9 cellular contexts compared by ENCODE assay signal in genomic region chr9:114953917-114954316, GRCh38. TPM values are rescaled to one million over a fixed set of nuclear protein-coding genes. Genes with fewer than 3 reads are reported as not detected.
DNase-seq lines count a peak whose midpoint lies in the region; ATAC-seq and TF ChIP-seq lines count a peak whose summit lies in the region.
"Had no signal": no experiment of that assay in that cellular context is flagged by ENCODE, and none has a peak within 500 bp of the region (broad histone marks: within the 10 kb centered on the region; RNA-seq: fewer than 3 reads in every experiment).

No MANE protein-coding gene starts in this region.

- H3K4me1 ChIP-seq in HEK293 (ENCODE audit: control insufficient read depth, insufficient read depth, low read length) (no peaks in the 10 kb centered on the region), SK-N-SH (ENCODE audit: control insufficient read depth in 1 of 2, insufficient read depth in 2 of 2, low read depth in 1 of 2, low read length in 1 of 2) (no peaks in the 10 kb centered on the region; a peak in 2 of 4 replicates), gastroesophageal sphincter (no peaks in the 10 kb centered on the region), skeletal muscle tissue (ENCODE audit: control insufficient read depth in 3 of 3, insufficient read depth in 3 of 3, low read length in 3 of 3) (peaks cover 0 to 2% (median 0%) of the 10 kb centered on the region in 3 donors)

- DNase-seq in SK-N-SH (no peak), DMS153 (lab: John Stamatoyannopoulos, UW) (no peak), NCI-H82 (lab: John Stamatoyannopoulos, UW) (no peak)
- DNase-seq: NCI-H2029 treated with DMSO at 0.1 percent for 48 hours had no signal

- no peaks in the 10 kb centered on the region for H4K20me1 ChIP-seq in SK-N-SH (ENCODE audit: insufficient read depth)

- H3K36me3 ChIP-seq in HEK293 (ENCODE audit: control insufficient read depth in 2 of 2, insufficient read depth in 1 of 2, low read length in 2 of 2) (no peaks in the 10 kb centered on the region), SK-N-SH (replicated peaks in 1 of 2; ENCODE audit: control insufficient read depth in 1 of 2, insufficient read depth in 2 of 2, low read length in 1 of 2) (no peaks in the 10 kb centered on the region), gastroesophageal sphincter (no peaks in the 10 kb centered on the region), skeletal muscle tissue (ENCODE audit: control insufficient read depth in 3 of 3, insufficient read depth in 3 of 3, low read length in 3 of 3) (no peaks in the 10 kb centered on the region)

- 37% methylated on average over 6 of the region's 7 CpGs for WGBS in SK-N-SH (ENCODE audit: low lambda C conversion rate)
- WGBS in gastroesophageal sphincter (ENCODE audit: low coverage in 1 of 2), 2 donors, result 33 to 49% methylated on average over 5 to 6 of the region's 7 CpGs

- 0 out of 2 replicates have a peak overlapping the region, but pooled peaks have one; percentile 18 for H2AFZ ChIP-seq in SK-N-SH (ENCODE audit: low read depth)

- TF ChIP-seq POLR2A in gastroesophageal sphincter (IDR thresholded peaks at IDR 0.05), result no peak

- peaks cover 2% of the 10 kb centered on the region for H3K27me3 ChIP-seq in SK-N-SH (ENCODE audit: insufficient read depth)
- no peaks in the 10 kb centered on the region for H3K27me3 ChIP-seq in gastroesophageal sphincter
- no peaks in the 10 kb centered on the region for H3K27me3 ChIP-seq in skeletal muscle tissue (ENCODE audit: control insufficient read depth in 3 of 3, insufficient read depth in 3 of 3, low read length in 3 of 3)

- CTCF ChIA-PET in HEK293 (lab: Yijun Ruan, JAX) (interaction anchor here (1.1 kb wide), 1 partner anchor 43 kb away, joined by 3 read pairs; no protein-coding TSS in a partner anchor), SK-N-SH (lab: Yijun Ruan, JAX) (no interaction called here)

- H3K27ac ChIP-seq in HEK293 (ENCODE audit: extremely low read depth, low read depth, low read length) (no peak overlapping the region), SK-N-SH (ENCODE audit: low read depth in 2 of 2, low read length in 1 of 2) (no peak overlapping the region), gastroesophageal sphincter (peak overlapping the region in 1 of 4 donors; percentile 19), skeletal muscle tissue (ENCODE audit: low read depth, low read length) (peak overlapping the region; percentile 59)

- no peaks in the 10 kb centered on the region for H3K79me2 ChIP-seq in SK-N-SH (ENCODE audit: insufficient read depth)

- H3K9me2 ChIP-seq in SK-N-SH, result no peaks in the 10 kb centered on the region

- POLR2A ChIA-PET in HEK293 (lab: Yijun Ruan, JAX), result no interaction called here
- POLR2A ChIA-PET in SK-N-SH (lab: Yijun Ruan, JAX), result no interaction called here

- H3F3A ChIP-seq in SK-N-SH (replicated peaks; ENCODE audit: insufficient read depth), result no peaks in the 10 kb centered on the region

- peak; percentile 72 for ATAC-seq in gastroesophageal sphincter
- ATAC-seq in GM19455 (IDR thresholded peaks at IDR 0.05; ENCODE audit: unreplicated experiment), result no peak
- no peak for ATAC-seq in HG03039 (IDR thresholded peaks at IDR 0.05; ENCODE audit: unreplicated experiment)

- no peaks in the 10 kb centered on the region for H3K9me3 ChIP-seq in HEK293 (ENCODE audit: control insufficient read depth, insufficient read depth, low read depth, low read length)
- no peaks in the 10 kb centered on the region for H3K9me3 ChIP-seq in SK-N-SH
- no peaks in the 10 kb centered on the region for H3K9me3 ChIP-seq in gastroesophageal sphincter
- H3K9me3 ChIP-seq in skeletal muscle tissue (ENCODE audit: control insufficient read depth in 3 of 3, low read length in 3 of 3), result no peaks in the 10 kb centered on the region

- no peak for TF ChIP-seq RAD21 in SK-N-SH (IDR thresholded peaks at IDR 0.05; ENCODE audit: low read length)

- H3K9ac ChIP-seq in SK-N-SH (no peak overlapping the region), skeletal muscle tissue (ENCODE audit: low read depth in 1 of 3, low read length in 3 of 3) (no peak overlapping the region)

- TF ChIP-seq CTCF in HEK293 (tag by site-specific recombination; IDR thresholded peaks at IDR 0.05), result no peak
- TF ChIP-seq CTCF in SK-N-SH (IDR thresholded peaks at IDR 0.05), result no peak
- TF ChIP-seq CTCF in gastroesophageal sphincter (IDR thresholded peaks at IDR 0.05), result no peak

- no peak overlapping the region for H3K4me2 ChIP-seq in SK-N-SH

- TF ChIP-seq EP300 in SK-N-SH (IDR thresholded peaks at IDR 0.05; ENCODE audit: borderline replicate concordance in 1 of 2, low read depth in 1 of 2, low read length in 1 of 2), result no peak
- TF ChIP-seq EP300 in gastroesophageal sphincter (IDR thresholded peaks at IDR 0.05), result no peak

- H3K4me3 ChIP-seq in HEK293 (ENCODE audit: low read depth, low read length) (no peak overlapping the region), SK-N-SH (ENCODE audit: low read depth in 2 of 2, low read length in 1 of 2) (no peak overlapping the region), gastroesophageal sphincter (no peak overlapping the region), skeletal muscle tissue (ENCODE audit: low read length in 3 of 3) (no peak overlapping the region)

TF ChIP-seq in HEK293, 187 proteins besides CTCF, POLR2A, EP300 and RAD21 (continues in another document):
- TF ChIP-seq PRDM10 (tag by site-specific recombination; IDR thresholded peaks at IDR 0.05), result 0 out of 2 replicates have a peak, but pooled peaks have one; percentile 15

TF ChIP-seq in SK-N-SH, 30 proteins besides CTCF, POLR2A, EP300 and RAD21:
- TF ChIP-seq ELF1 (IDR thresholded peaks at IDR 0.05), result no peak
- TF ChIP-seq RXRA (IDR thresholded peaks at IDR 0.05; ENCODE audit: borderline replicate concordance, low read depth), result no peak
- peak; percentile 35; the same call in 1 of the 2 replicates for TF ChIP-seq FOSL2 (IDR thresholded peaks at IDR 0.05; ENCODE audit: borderline replicate concordance, low read depth)
- no peak for TF ChIP-seq JUND (IDR thresholded peaks at IDR 0.05)
- TF ChIP-seq NFIC (IDR thresholded peaks at IDR 0.05; ENCODE audit: borderline replicate concordance), result peak; percentile 42; the same call in 1 of the 2 replicates
- no peak for TF ChIP-seq EZH2phosphoT487 (IDR thresholded peaks at IDR 0.05; ENCODE audit: borderline replicate concordance, low read depth)
- TF ChIP-seq RCOR1 (IDR thresholded peaks at IDR 0.05; ENCODE audit: low read length), result no peak
- TF ChIP-seq TCF12 (IDR thresholded peaks at IDR 0.05), result 0 out of 2 replicates have a peak, but pooled peaks have one; percentile 23
- TF ChIP-seq IRF3 (IDR thresholded peaks at IDR 0.05; ENCODE audit: low read depth, low read length), result no peak
- no peak for TF ChIP-seq FOXJ3 (CRISPR knock-in tag; IDR thresholded peaks at IDR 0.05)

RNA-seq across cellular contexts. Expression of gene TNFSF8, which starts 23.5 kb away (rescaled TPM):
- polyA plus RNA-seq in SK-N-SH (2012; rRNA removed), result not detected in 2 replicates
- not detected in 2 replicates for polyA plus RNA-seq in SK-N-SH (2012; cell fraction: cytosol; rRNA removed)
- polyA plus RNA-seq in SK-N-SH (2012; cell fraction: nucleus; rRNA removed), result not detected in 2 replicates
- total RNA-seq in gastroesophageal sphincter, result 1 to 10 TPM in 3 of 4 donors, under 1 TPM in 1; 0.54 to 3.9 (median 2.0) TPM
- total RNA-seq in skeletal muscle tissue, result 1.0 TPM
